In genomic region chr2:850429-850828, GRCh38 we compare ENCODE assay signal across 22 cellular contexts.
DNase-seq lines count a peak whose midpoint lies in the region; ATAC-seq and TF ChIP-seq lines count a peak whose summit lies in the region.
"Had no signal": no experiment of that assay in that cellular context is flagged by ENCODE, and none has a peak within 500 bp of the region (broad histone marks: within the 10 kb centered on the region; RNA-seq: fewer than 3 reads in every experiment).

No MANE protein-coding gene starts in this region.

- peak overlapping the region; percentile 4 for H3K27ac Mint-ChIP-seq in activated naive CD8-positive, alpha-beta T cell treated with anti-CD3 and anti-CD28 coated beads, Interleukin-2, amount 10 ng/mL, durations not matched to agents 7 days and 5 days
- H3K27ac Mint-ChIP-seq in activated naive CD8-positive, alpha-beta T cell treated with anti-CD3 and anti-CD28 coated beads for 36 hours = no peak overlapping the region
- H3K27ac Mint-ChIP-seq: CD8-positive, alpha-beta memory T cell; GM23338 had no signal

- TF ChIP-seq CTCF in HCT116 (IDR thresholded peaks at IDR 0.05 in 2 of 3, conservative IDR thresholded peaks at IDR 0.05 in 1 of 3; ENCODE audit: borderline replicate concordance in 1 of 3, insufficient read depth in 1 of 3, low read depth in 2 of 3, low read length in 2 of 3) = no peak
- TF ChIP-seq CTCF in Panc1 (IDR thresholded peaks at IDR 0.05) = no peak

- CTCF ChIA-PET in HCT116 (lab: Charles Lee) = no interaction called here
- CTCF ChIA-PET in Panc1 (lab: Charles Lee) = no interaction called here

- H3K4me1 Mint-ChIP-seq in activated naive CD8-positive, alpha-beta T cell treated with anti-CD3 and anti-CD28 coated beads, Interleukin-2, amount 10 ng/mL, durations not matched to agents 7 days and 5 days = peaks cover 5% of the 10 kb centered on the region
- H3K4me1 Mint-ChIP-seq in activated naive CD8-positive, alpha-beta T cell treated with anti-CD3 and anti-CD28 coated beads for 36 hours = peaks cover 10% of the 10 kb centered on the region
- peaks cover 12% of the 10 kb centered on the region for H3K4me1 Mint-ChIP-seq in activated T-cell treated with anti-CD3 and anti-CD28 coated beads, Interleukin-2, amount 50 U/mL, for 4 hours (ENCODE audit: low read depth)

- H3K9ac ChIP-seq in HCT116 (ENCODE audit: low read length) = no peak overlapping the region

- intact Hi-C loops in HCT116 (cut with micrococcal nuclease) = loop anchor here (5.0 kb wide), 1 partner anchor 292 kb away; no protein-coding TSS in a partner anchor
- intact Hi-C loops in Panc1 (cut with micrococcal nuclease; ENCODE audit: unreplicated experiment) = loop anchor here (5.0 kb wide), 1 partner anchor 692 kb away; no protein-coding TSS in a partner anchor

- in situ Hi-C loops in Panc1 (cut with HindIII; ENCODE audit: low pct_unique_long_range_greater_than_20kb, low sequenced_read_pairs) = no loop called here

- no peaks in the 10 kb centered on the region for H3K79me2 ChIP-seq in HCT116 (ENCODE audit: insufficient read depth, low read length)

- no peak for ATAC-seq in activated naive CD8-positive, alpha-beta T cell treated with anti-CD3 and anti-CD28 coated beads, Interleukin-2, amount 10 ng/mL, durations not matched to agents 7 days and 5 days (ENCODE audit: low read depth)
- 0 out of 2 replicates have a peak, but pooled peaks have one; percentile 16 for ATAC-seq in HCT116
- peak; percentile 64 for ATAC-seq in Panc1
- ATAC-seq in activated T-cell treated with anti-CD3 and anti-CD28 coated beads, Interleukin-2, amount 50 U/mL, for 4 hours = no peak
- ATAC-seq: GM23338, SK-N-SH treated with all-trans-retinoic acid at 6 μM for 48 hours had no signal

- H2AFZ ChIP-seq in HCT116 (ENCODE audit: low read depth, low read length, poor library complexity, severe bottlenecking) = no peak overlapping the region
- H2AFZ ChIP-seq: GM23338 had no signal

- TF ChIP-seq POLR2A in HCT116 (IDR thresholded peaks at IDR 0.05; ENCODE audit: borderline replicate concordance, extremely low read depth, insufficient read depth, insufficient read length) = no peak

- H3K9me2 ChIP-seq in HCT116 (ENCODE audit: insufficient read depth) = no peaks in the 10 kb centered on the region

- H3K9me3 Mint-ChIP-seq in activated naive CD8-positive, alpha-beta T cell treated with anti-CD3 and anti-CD28 coated beads, Interleukin-2, amount 10 ng/mL, durations not matched to agents 7 days and 5 days = peaks cover 9% of the 10 kb centered on the region
- peaks cover 13% of the 10 kb centered on the region for H3K9me3 Mint-ChIP-seq in activated naive CD8-positive, alpha-beta T cell treated with anti-CD3 and anti-CD28 coated beads for 36 hours
- H3K9me3 Mint-ChIP-seq in activated T-cell treated with anti-CD3 and anti-CD28 coated beads, Interleukin-2, amount 50 U/mL, for 4 hours = peaks cover 7% of the 10 kb centered on the region
- H3K9me3 Mint-ChIP-seq: GM23338 had no signal

- H3K4me1 ChIP-seq in HCT116 (ENCODE audit: control insufficient read depth in 1 of 2, insufficient read depth in 2 of 2, low read length in 2 of 2) = no peaks in the 10 kb centered on the region
- no peaks in the 10 kb centered on the region; the same call in 1 of the 2 replicates for H3K4me1 ChIP-seq in Panc1 (ENCODE audit: control insufficient read depth, insufficient read depth, low read length)

- H3K36me3 ChIP-seq in HCT116 (ENCODE audit: control insufficient read depth in 1 of 2, insufficient read depth in 2 of 2, low read length in 2 of 2) (no peaks in the 10 kb centered on the region), Panc1 (ENCODE audit: control insufficient read depth, insufficient read depth, low read length) (no peaks in the 10 kb centered on the region)

- no peak overlapping the region for H3K27ac ChIP-seq in HCT116 (ENCODE audit: low read depth, low read length)
- no peak overlapping the region for H3K27ac ChIP-seq in Panc1 (ENCODE audit: low read length)
- H3K27ac ChIP-seq: C4-2B had no signal

- DNase-seq in activated naive CD8-positive, alpha-beta T cell treated with anti-CD3 and anti-CD28 coated beads, Interleukin-2, amount 10 ng/mL, durations not matched to agents 7 days and 5 days = no peak
- no peak for DNase-seq in activated naive CD8-positive, alpha-beta T cell treated with anti-CD3 and anti-CD28 coated beads for 36 hours
- DNase-seq in HCT116 (ENCODE audit: low read depth, low spot score) (no peak), Panc1 (ENCODE audit: low read depth, low spot score) (peak; percentile 24), NOMO-1 (lab: John Stamatoyannopoulos, UW; ENCODE audit: unreplicated experiment in 2 of 2) (no peak), nucleus accumbens (lab: John Stamatoyannopoulos, UW) (no peak)
- no peak for DNase-seq in activated CD8-positive, alpha-beta memory T cell treated with anti-CD3 and anti-CD28 coated beads, Interleukin-2, amount 50 U/mL, for 4 hours
- no peak for DNase-seq in activated T-cell treated with anti-CD3 and anti-CD28 coated beads, Interleukin-2, amount 50 U/mL, for 4 hours
- DNase-seq: Calu3; CD8-positive, alpha-beta memory T cell; DMS153; HCEC 1CT; MM.1S; NCI-H1092; NCI-H1436 treated with DMSO at 0.1 percent for 48 hours; NCI-H2081; NCI-H446 treated with DMSO at 0.1 percent for 48 hours; NCI-H526 treated with DMSO at 0.1 percent for 48 hours; SIG-M5 had no signal

- no peaks in the 10 kb centered on the region for H3K9me3 ChIP-seq in HCT116 (ENCODE audit: control insufficient read depth in 1 of 2, insufficient read depth in 1 of 2, low read depth in 1 of 2, low read length in 2 of 2)
- H3K9me3 ChIP-seq in Panc1 (ENCODE audit: control insufficient read depth, insufficient read depth, low read depth, low read length) = no peaks in the 10 kb centered on the region

- H3K36me3 Mint-ChIP-seq in activated naive CD8-positive, alpha-beta T cell treated with anti-CD3 and anti-CD28 coated beads, Interleukin-2, amount 10 ng/mL, durations not matched to agents 7 days and 5 days = peaks cover 10% of the 10 kb centered on the region
- peaks cover 11% of the 10 kb centered on the region for H3K36me3 Mint-ChIP-seq in activated naive CD8-positive, alpha-beta T cell treated with anti-CD3 and anti-CD28 coated beads for 36 hours
- no peaks in the 10 kb centered on the region for H3K36me3 Mint-ChIP-seq in activated T-cell treated with anti-CD3 and anti-CD28 coated beads, Interleukin-2, amount 50 U/mL, for 4 hours (ENCODE audit: insufficient read depth)
- H3K36me3 Mint-ChIP-seq: CD8-positive, alpha-beta memory T cell had no signal

- RAD21 ChIA-PET in HCT116 (lab: Charles Lee; ENCODE audit: low non-redundant PET in 1 of 2, low total read pairs in 2 of 2, uncharacterized antibody in 2 of 2, unreplicated experiment in 2 of 2) = no interaction called here

- 0 out of 2 replicates have a peak, but pooled peaks cover 5% of the 10 kb centered on the region for H3K27me3 ChIP-seq in HCT116 (ENCODE audit: insufficient read depth, low read length)
- H3K27me3 ChIP-seq in Panc1 (ENCODE audit: control insufficient read depth, insufficient read depth, low read length) = no peaks in the 10 kb centered on the region

- no TSS peak for BruUV-seq in HCT116 (replicated peaks; lab: Mats Ljungman, UMichigan)
- BruUV-seq in Panc1 (replicated peaks; lab: Mats Ljungman, UMichigan) = no TSS peak

- no peaks in the 10 kb centered on the region for H4K20me1 ChIP-seq in HCT116 (ENCODE audit: insufficient read depth)

- no peak overlapping the region for H3K4me3 Mint-ChIP-seq in activated naive CD8-positive, alpha-beta T cell treated with anti-CD3 and anti-CD28 coated beads, Interleukin-2, amount 10 ng/mL, durations not matched to agents 7 days and 5 days
- H3K4me3 Mint-ChIP-seq in activated naive CD8-positive, alpha-beta T cell treated with anti-CD3 and anti-CD28 coated beads for 36 hours = no peak overlapping the region
- H3K4me3 Mint-ChIP-seq in activated T-cell treated with anti-CD3 and anti-CD28 coated beads, Interleukin-2, amount 50 U/mL, for 4 hours = no peak overlapping the region
- H3K4me3 Mint-ChIP-seq: CD8-positive, alpha-beta memory T cell; GM23338 had no signal

- H3K27me3 Mint-ChIP-seq in activated naive CD8-positive, alpha-beta T cell treated with anti-CD3 and anti-CD28 coated beads, Interleukin-2, amount 10 ng/mL, durations not matched to agents 7 days and 5 days = peaks cover 2% of the 10 kb centered on the region
- no peaks in the 10 kb centered on the region for H3K27me3 Mint-ChIP-seq in activated naive CD8-positive, alpha-beta T cell treated with anti-CD3 and anti-CD28 coated beads for 36 hours
- no peaks in the 10 kb centered on the region for H3K27me3 Mint-ChIP-seq in activated T-cell treated with anti-CD3 and anti-CD28 coated beads, Interleukin-2, amount 50 U/mL, for 4 hours (ENCODE audit: low read depth)

- H3K4me2 ChIP-seq in HCT116 (ENCODE audit: low read length) = no peak overlapping the region
- H3K4me2 ChIP-seq: GM23338 had no signal

- no peak for TF ChIP-seq RAD21 in HCT116 (IDR thresholded peaks at IDR 0.05; ENCODE audit: low read depth)

- H3K4me3 ChIP-seq in HCT116 (replicated peaks in 1 of 2; ENCODE audit: low read depth in 1 of 2, low read length in 2 of 2) (no peak overlapping the region), Panc1 (ENCODE audit: low read depth in 2 of 2, low read length in 2 of 2) (no peak overlapping the region)
- H3K4me3 ChIP-seq: GM23338 had no signal

- POLR2A ChIA-PET in activated naive CD8-positive, alpha-beta T cell treated with anti-CD3 and anti-CD28 coated beads, Interleukin-2, amount 10 ng/mL, durations not matched to agents 7 days and 5 days (lab: Charles Lee) = no interaction called here
- POLR2A ChIA-PET in HCT116 (lab: Charles Lee) = no interaction called here
- POLR2A ChIA-PET in Panc1 (lab: Charles Lee) = no interaction called here

TF ChIP-seq in HCT116, 20 proteins besides CTCF, POLR2A, EP300 and RAD21 (continues in another document):
- TF ChIP-seq ZBTB33 (IDR thresholded peaks at IDR 0.05; ENCODE audit: extremely low read depth, insufficient replicate concordance, low read length) = no peak
- TF ChIP-seq ATF3 (IDR thresholded peaks at IDR 0.05) = no peak
- no peak for TF ChIP-seq EZH2 (IDR thresholded peaks at IDR 0.05)

Comparison
In these comparisons a context has a peak if more than half of its experiments do, and no peak if none do; other contexts are left out.
1. ATAC-seq: peak in HCT116 (single experiment) and Panc1 (single experiment); none in activated naive CD8-positive, alpha-beta T cell treated with anti-CD3 and anti-CD28 coated beads, Interleukin-2, amount 10 ng/mL, durations not matched to agents 7 days and 5 days (single experiment) and activated T-cell treated with anti-CD3 and anti-CD28 coated beads, Interleukin-2, amount 50 U/mL, for 4 hours (0 of 2).